1 cellular context compared by ENCODE assay signal in the genomic region with DNA sequence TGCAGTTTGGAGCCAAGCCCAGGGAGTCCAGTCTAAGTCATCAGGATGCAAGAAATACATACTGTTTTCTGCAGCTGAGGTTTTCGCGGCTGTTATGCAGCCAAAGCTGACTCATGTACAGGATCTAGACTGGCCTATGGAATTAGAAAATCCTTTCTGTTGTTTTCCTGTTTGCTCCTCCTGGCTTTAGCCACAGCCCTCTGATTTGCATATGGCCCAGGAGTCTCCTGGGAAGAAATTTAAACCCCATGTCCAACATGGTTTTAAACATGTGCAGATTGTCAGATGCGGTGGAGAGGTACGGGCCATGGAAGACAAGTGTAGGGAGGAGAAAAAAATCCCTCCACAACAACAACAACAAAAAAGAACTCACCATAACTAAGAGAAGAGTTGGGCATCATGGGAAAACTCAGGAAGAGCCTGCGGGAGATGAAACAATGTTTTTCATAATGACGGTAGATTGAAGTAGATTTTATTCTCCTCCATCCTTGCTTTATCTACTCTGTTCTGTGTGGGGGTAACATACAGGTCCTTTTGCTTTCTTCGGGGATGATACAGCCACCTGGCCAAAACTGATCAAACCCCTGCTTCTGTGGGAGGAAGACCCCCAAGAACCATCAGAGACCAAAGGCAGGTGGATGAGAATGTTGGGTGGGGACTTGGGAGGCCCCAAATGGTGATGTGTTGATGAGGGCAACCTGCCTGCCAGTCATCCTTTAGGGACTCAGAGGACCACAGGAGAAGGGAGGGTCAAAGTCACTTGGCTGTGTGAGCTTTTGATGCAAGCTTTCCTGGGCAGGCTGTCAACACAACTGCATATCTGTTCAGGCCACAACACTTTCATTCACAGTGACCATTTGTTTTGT.
TF ChIP-seq lines count a peak whose summit lies in the region.

No MANE protein-coding gene starts in this region.

TF ChIP-seq in GM23338, 12 proteins besides CTCF, POLR2A, EP300 and RAD21 (continued from another document):
- TF ChIP-seq, protein P1, sequence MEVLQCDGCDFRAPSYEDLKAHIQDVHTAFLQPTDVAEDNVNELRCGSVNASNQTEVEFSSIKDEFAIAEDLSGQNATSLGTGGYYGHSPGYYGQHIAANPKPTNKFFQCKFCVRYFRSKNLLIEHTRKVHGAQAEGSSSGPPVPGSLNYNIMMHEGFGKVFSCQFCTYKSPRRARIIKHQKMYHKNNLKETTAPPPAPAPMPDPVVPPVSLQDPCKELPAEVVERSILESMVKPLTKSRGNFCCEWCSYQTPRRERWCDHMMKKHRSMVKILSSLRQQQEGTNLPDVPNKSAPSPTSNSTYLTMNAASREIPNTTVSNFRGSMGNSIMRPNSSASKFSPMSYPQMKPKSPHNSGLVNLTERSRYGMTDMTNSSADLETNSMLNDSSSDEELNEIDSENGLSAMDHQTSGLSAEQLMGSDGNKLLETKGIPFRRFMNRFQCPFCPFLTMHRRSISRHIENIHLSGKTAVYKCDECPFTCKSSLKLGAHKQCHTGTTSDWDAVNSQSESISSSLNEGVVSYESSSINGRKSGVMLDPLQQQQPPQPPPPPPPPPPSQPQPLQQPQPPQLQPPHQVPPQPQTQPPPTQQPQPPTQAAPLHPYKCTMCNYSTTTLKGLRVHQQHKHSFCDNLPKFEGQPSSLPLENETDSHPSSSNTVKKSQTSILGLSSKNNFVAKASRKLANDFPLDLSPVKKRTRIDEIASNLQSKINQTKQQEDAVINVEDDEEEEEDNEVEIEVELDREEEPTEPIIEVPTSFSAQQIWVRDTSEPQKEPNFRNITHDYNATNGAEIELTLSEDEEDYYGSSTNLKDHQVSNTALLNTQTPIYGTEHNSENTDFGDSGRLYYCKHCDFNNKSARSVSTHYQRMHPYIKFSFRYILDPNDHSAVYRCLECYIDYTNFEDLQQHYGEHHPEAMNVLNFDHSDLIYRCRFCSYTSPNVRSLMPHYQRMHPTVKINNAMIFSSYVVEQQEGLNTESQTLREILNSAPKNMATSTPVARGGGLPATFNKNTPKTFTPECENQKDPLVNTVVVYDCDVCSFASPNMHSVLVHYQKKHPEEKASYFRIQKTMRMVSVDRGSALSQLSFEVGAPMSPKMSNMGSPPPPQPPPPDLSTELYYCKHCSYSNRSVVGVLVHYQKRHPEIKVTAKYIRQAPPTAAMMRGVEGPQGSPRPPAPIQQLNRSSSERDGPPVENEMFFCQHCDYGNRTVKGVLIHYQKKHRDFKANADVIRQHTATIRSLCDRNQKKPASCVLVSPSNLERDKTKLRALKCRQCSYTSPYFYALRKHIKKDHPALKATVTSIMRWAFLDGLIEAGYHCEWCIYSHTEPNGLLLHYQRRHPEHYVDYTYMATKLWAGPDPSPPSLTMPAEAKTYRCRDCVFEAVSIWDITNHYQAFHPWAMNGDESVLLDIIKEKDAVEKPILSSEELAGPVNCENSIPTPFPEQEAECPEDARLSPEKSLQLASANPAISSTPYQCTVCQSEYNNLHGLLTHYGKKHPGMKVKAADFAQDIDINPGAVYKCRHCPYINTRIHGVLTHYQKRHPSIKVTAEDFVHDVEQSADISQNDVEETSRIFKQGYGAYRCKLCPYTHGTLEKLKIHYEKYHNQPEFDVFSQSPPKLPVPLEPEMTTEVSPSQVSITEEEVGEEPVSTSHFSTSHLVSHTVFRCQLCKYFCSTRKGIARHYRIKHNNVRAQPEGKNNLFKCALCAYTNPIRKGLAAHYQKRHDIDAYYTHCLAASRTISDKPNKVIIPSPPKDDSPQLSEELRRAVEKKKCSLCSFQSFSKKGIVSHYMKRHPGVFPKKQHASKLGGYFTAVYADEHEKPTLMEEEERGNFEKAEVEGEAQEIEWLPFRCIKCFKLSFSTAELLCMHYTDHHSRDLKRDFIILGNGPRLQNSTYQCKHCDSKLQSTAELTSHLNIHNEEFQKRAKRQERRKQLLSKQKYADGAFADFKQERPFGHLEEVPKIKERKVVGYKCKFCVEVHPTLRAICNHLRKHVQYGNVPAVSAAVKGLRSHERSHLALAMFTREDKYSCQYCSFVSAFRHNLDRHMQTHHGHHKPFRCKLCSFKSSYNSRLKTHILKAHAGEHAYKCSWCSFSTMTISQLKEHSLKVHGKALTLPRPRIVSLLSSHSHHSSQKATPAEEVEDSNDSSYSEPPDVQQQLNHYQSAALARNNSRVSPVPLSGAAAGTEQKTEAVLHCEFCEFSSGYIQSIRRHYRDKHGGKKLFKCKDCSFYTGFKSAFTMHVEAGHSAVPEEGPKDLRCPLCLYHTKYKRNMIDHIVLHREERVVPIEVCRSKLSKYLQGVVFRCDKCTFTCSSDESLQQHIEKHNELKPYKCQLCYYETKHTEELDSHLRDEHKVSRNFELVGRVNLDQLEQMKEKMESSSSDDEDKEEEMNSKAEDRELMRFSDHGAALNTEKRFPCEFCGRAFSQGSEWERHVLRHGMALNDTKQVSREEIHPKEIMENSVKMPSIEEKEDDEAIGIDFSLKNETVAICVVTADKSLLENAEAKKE (CRISPR knock-in tag; IDR thresholded peaks at IDR 0.05), result peak; percentile 99
- TF ChIP-seq, protein P2, sequence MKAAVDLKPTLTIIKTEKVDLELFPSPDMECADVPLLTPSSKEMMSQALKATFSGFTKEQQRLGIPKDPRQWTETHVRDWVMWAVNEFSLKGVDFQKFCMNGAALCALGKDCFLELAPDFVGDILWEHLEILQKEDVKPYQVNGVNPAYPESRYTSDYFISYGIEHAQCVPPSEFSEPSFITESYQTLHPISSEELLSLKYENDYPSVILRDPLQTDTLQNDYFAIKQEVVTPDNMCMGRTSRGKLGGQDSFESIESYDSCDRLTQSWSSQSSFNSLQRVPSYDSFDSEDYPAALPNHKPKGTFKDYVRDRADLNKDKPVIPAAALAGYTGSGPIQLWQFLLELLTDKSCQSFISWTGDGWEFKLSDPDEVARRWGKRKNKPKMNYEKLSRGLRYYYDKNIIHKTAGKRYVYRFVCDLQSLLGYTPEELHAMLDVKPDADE (IDR thresholded peaks at IDR 0.05), result 0 out of 2 replicates have a peak, but pooled peaks have one; percentile 12
- TF ChIP-seq EZH2phosphoT487 (IDR thresholded peaks at IDR 0.05; ENCODE audit: unreplicated experiment) (no peak), NANOG (IDR thresholded peaks at IDR 0.05; ENCODE audit: borderline replicate concordance) (no peak), ZNF114 (CRISPR knock-in tag; IDR thresholded peaks at IDR 0.05) (peak; percentile 93), POLR2AphosphoS5 (IDR thresholded peaks at IDR 0.05; ENCODE audit: low read depth) (peak; percentile 99)
